ENCODE assay signal across 8 cellular contexts in the genomic region with DNA sequence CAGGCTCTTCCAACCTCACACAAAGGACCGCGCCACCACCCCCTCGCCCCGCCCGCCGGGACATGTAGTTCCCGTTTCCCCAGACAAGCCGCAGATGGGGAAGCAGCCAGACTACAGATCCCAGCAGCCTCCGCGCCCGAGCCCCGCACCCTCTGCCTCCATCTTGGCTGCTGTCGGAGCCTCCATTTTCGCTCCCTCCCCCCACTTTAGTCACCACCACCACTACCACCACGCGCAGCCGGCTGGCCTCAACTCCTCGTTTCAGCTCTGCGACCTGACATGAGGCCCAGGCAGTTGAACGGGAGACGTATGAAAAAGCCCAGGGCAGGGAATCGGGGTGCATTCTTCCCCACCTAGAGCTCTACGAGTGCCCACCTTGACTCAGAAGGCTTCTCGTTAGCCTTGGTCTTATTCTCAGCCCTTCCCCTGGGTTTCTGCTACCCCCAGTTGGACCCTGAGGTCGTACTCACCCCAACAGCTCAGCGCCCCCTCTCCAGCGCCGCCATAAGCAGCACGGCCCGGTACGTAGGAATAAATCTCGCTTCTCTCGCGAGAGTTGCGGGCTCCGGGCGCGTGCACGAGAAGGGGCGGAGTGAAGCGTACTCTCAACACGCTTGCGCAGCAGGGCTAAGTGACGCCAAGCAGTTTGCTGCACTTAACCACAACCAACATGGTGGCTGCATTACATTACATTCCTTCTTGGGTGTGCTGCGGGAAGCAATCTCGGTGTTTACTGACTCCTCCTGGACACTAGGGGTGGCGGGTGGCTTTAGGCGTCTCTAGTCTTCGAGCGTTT.
DNase-seq lines count a peak whose midpoint lies in the region; ATAC-seq lines count a peak whose summit lies in the region.

TSS of gene CSDE1 (minus strand) at position 530 of the 796 bp plus-strand sequence. CDS start 18,094 bp downstream, outside the sequence.

- peak; percentile 85 for ATAC-seq in GM19043 (IDR thresholded peaks at IDR 0.05; ENCODE audit: low read depth, unreplicated experiment)
- ATAC-seq in HG03378 (IDR thresholded peaks at IDR 0.05; ENCODE audit: unreplicated experiment) = peak; percentile 75
- peak; percentile 79 to 81 for ATAC-seq in activated CD4-positive, CD25-positive, alpha-beta regulatory T cell treated with anti-CD3 and anti-CD28 coated beads, Interleukin-2, amount 50 U/mL, for 24 hours

- DNase-seq in AML-193 (lab: John Stamatoyannopoulos, UW) (peak; percentile 88 to 96), NCI-H446 treated with DMSO at 0.1 percent for 48 hours (lab: John Stamatoyannopoulos, UW) (peak; percentile 97), cerebellar cortex (ENCODE audit: low spot score) (peak; percentile 98), iris pigment epithelial cell (ENCODE audit: low read depth) (peak; percentile 98)
- peak; percentile 92 for DNase-seq in stimulated activated CD4-positive, alpha-beta T cell treated with anti-CD3 and anti-CD28 coated beads, Interleukin-12 subunit alpha, Interleukin-12 subunit beta, amount 100 ng/mL, for 4 hours

Comparison
In these comparisons a context has a peak if more than half of its experiments do, and no peak if none do; other contexts are left out.
1. Peak in every context shown above with its lines: DNase-seq and ATAC-seq.